ENCODE assay signal across 13 cellular contexts in the genomic region with DNA sequence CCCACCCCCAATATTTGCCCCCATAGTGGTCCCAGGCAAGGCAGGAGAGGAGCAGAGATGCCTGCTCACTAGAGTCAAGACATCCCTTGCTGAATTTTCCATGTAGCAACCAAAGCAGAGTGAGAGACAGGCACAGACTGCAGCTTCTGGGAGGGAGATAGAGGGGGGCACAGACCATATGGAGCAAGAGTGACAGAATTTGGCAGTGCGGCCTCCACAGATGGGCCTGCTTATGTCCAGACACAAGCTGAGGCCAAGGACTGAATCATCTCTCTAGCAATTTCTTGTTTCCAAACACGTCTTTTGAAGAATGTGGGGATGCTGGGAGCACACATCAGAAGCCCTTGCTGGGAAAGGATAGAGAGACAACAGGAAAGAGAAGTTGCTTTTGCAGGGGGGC. TPM values are rescaled to one million over a fixed set of nuclear protein-coding genes. Genes with fewer than 3 reads are reported as not detected.
DNase-seq lines count a peak whose midpoint lies in the region; ATAC-seq and TF ChIP-seq lines count a peak whose summit lies in the region.
"Had no signal": no experiment of that assay in that cellular context is flagged by ENCODE, and none has a peak within 500 bp of the region (broad histone marks: within the 10 kb centered on the region; RNA-seq: fewer than 3 reads in every experiment).

No MANE protein-coding gene starts in this region.

- H3K9me2 ChIP-seq in GM23248 (ENCODE audit: insufficient read depth): no peaks in the 10 kb centered on the region

- in situ Hi-C loops in GM23248 (cut with MboI): loop anchor here (25.0 kb wide), 1 partner anchor 752 kb away; a partner anchor contains a TSS
- in situ Hi-C loops in ACHN (cut with HindIII; ENCODE audit: low pct_ligation_motif_present, low pct_unique_long_range_greater_than_20kb, low sequenced_read_pairs): no loop called here

- no peaks in the 10 kb centered on the region for H4K20me1 ChIP-seq in GM23248 (ENCODE audit: insufficient read depth)

- no peaks in the 10 kb centered on the region for H3K36me3 ChIP-seq in GM23248 (ENCODE audit: low read depth)
- H3K36me3 ChIP-seq: suprapubic skin had no signal

- ATAC-seq in HG03565 (IDR thresholded peaks at IDR 0.05; ENCODE audit: unreplicated experiment): no peak

- H3K9me3 ChIP-seq in AG04450 (ENCODE audit: control insufficient read depth, insufficient read depth, low read length) (no peaks in the 10 kb centered on the region), GM23248 (ENCODE audit: low read depth) (no peaks in the 10 kb centered on the region)
- H3K9me3 ChIP-seq: suprapubic skin had no signal

- H3K4me3 ChIP-seq in AG04450 (ENCODE audit: low read depth, low read length) (no peak overlapping the region), GM23248 (0 out of 2 replicates have a peak overlapping the region, but pooled peaks have one; percentile 10)
- H3K4me3 ChIP-seq: coronary artery, suprapubic skin had no signal

- H3K27me3 ChIP-seq in AG04450 (ENCODE audit: control insufficient read depth, insufficient read depth, low read length): peaks cover 27% of the 10 kb centered on the region
- H3K27me3 ChIP-seq in GM23248 (replicated peaks; ENCODE audit: insufficient read depth): peaks cover 47% of the 10 kb centered on the region
- H3K27me3 ChIP-seq: suprapubic skin had no signal

- peak overlapping the region; percentile 39 for H3K4me2 ChIP-seq in GM23248 (ENCODE audit: unreplicated experiment)

- TF ChIP-seq CTCF in AG04450 (IDR thresholded peaks at IDR 0.05; ENCODE audit: low read depth, low read length): no peak

- peak overlapping the region; percentile 44; the same call in 1 of the 2 replicates for H3K9ac ChIP-seq in GM23248

- peak; percentile 41 for DNase-seq in AG04450 (ENCODE audit: low read depth, low spot score)
- DNase-seq in GM23248: peak; percentile 82
- DNase-seq in cerebellum (ENCODE audit: low spot score): peak; percentile 90
- peak; percentile 10 for DNase-seq in iris pigment epithelial cell (ENCODE audit: low read depth)
- DNase-seq in UCSD-AML1 (lab: John Stamatoyannopoulos, UW; ENCODE audit: unreplicated experiment): no peak
- no peak for DNase-seq in SIG-M5 (lab: John Stamatoyannopoulos, UW)
- DNase-seq in ACHN: no peak
- DNase-seq: mesendoderm, NCI-H2227 treated with DMSO at 0.1 percent for 48 hours, nucleus accumbens had no signal

- peaks cover 8% of the 10 kb centered on the region; the same call in 1 of the 2 replicates for H3F3A ChIP-seq in GM23248 (ENCODE audit: insufficient read depth)

- WGBS in GM23248 (ENCODE audit: low coverage in 1 of 2, low lambda C conversion rate in 2 of 2, missing lambda C conversion rate in 2 of 2), 2 experiments: 5 to 10% methylated on average over 2 of the region's 2 CpGs

- H2AFZ ChIP-seq in GM23248: no peak overlapping the region

- CTCF ChIA-PET in AG04450 (lab: Charles Lee): no interaction called here

- H3K27ac ChIP-seq in AG04450 (ENCODE audit: low read depth, low read length): no peak overlapping the region
- H3K27ac ChIP-seq in GM23248: peak overlapping the region; percentile 50
- H3K27ac ChIP-seq: coronary artery, suprapubic skin had no signal

- peaks cover 7% of the 10 kb centered on the region for H3K4me1 ChIP-seq in GM23248 (ENCODE audit: insufficient read depth)
- H3K4me1 ChIP-seq: suprapubic skin had no signal

- POLR2A ChIA-PET in AG04450 (lab: Yijun Ruan, JAX): no interaction called here

- no peaks in the 10 kb centered on the region for H3K79me2 ChIP-seq in GM23248 (ENCODE audit: insufficient read depth)

RNA-seq across cellular contexts. Expression of a gene that starts 53.0 kb away (rescaled TPM):
- polyA plus RNA-seq in AG04450 (2011; rRNA removed): 47.0 and 51.7 TPM in 2 replicates
- polyA minus RNA-seq in AG04450 (2011; rRNA and poly(A)+ RNA removed): 57.6 and 72.0 TPM in 2 replicates
- 25.7 and 26.9 TPM in 2 replicates for total RNA-seq in GM23248 (2014; rRNA removed; shearing (Covaris generic))
- polyA plus RNA-seq in GM23248 (2016; fragmentation: Nextera tagmentation; extraction: Ambion mirVana): 39.4 and 39.5 TPM in 2 replicates
- 9.1 TPM for total RNA-seq in cerebellum

Comparison
In these comparisons a context has a peak if more than half of its experiments do, and no peak if none do; other contexts are left out.
1. DNase-seq: peak in AG04450 (single experiment), GM23248 (single experiment), cerebellum (single experiment) and iris pigment epithelial cell (single experiment); none in UCSD-AML1 (single experiment), SIG-M5 (single experiment) and ACHN (single experiment).